ENCODE assay signal across 10 cellular contexts in the genomic region with DNA sequence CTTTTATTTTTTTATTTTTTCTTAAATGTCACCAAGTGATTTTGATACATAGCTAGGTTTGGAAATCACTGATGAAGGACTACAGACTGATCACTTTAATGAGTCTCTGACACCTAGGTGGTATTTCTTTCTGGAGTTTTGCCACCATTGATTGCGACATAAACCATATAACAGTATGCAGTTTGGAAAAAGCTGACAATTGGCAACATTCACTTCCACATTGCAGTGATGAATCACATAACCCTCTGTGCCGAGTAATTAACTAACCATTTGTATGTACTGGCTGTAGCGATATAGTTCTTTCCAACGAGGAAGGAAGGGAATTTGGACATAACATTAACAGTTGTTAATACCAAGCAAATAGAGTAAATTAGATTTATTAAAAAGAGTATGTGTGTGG.
DNase-seq lines count a peak whose midpoint lies in the region; ATAC-seq and TF ChIP-seq lines count a peak whose summit lies in the region.
"Had no signal": no experiment of that assay in that cellular context is flagged by ENCODE, and none has a peak within 500 bp of the region (broad histone marks: within the 10 kb centered on the region; RNA-seq: fewer than 3 reads in every experiment).

No MANE protein-coding gene starts in this region.

- no peaks in the 10 kb centered on the region for H3K9me3 Mint-ChIP-seq in osteocyte (ENCODE audit: unreplicated experiment)

- H3K36me3 Mint-ChIP-seq in osteocyte (ENCODE audit: unreplicated experiment), result no peaks in the 10 kb centered on the region

- H3K79me2 ChIP-seq in hepatocyte, result no peaks in the 10 kb centered on the region

- H3K9me3 ChIP-seq in hepatocyte (ENCODE audit: low read depth), result no peaks in the 10 kb centered on the region

- H3K4me3 Mint-ChIP-seq in osteocyte (ENCODE audit: unreplicated experiment), result no peak overlapping the region

- TF ChIP-seq CTCF in omental fat pad (IDR thresholded peaks at IDR 0.05) (no peak), hepatocyte (IDR thresholded peaks at IDR 0.05; ENCODE audit: poor library complexity) (no peak), osteocyte (IDR thresholded peaks at IDR 0.05) (no peak)

- H3K27me3 Mint-ChIP-seq in osteocyte (ENCODE audit: unreplicated experiment), result no peaks in the 10 kb centered on the region

- DNase-seq in EL (peak; percentile 51), NOMO-1 (lab: John Stamatoyannopoulos, UW; ENCODE audit: unreplicated experiment in 2 of 2) (peak; percentile 39 to 88), epithelial cell of prostate (ENCODE audit: low read depth, low spot score) (peak; percentile 24), omental fat pad (ENCODE audit: low spot score) (no peak), NCI-H2107 treated with DMSO at 0.1 percent for 48 hours (lab: John Stamatoyannopoulos, UW; ENCODE audit: unreplicated experiment) (no peak), hepatocyte (ENCODE audit: low spot score) (no peak), osteocyte (ENCODE audit: extremely low spot score, unreplicated experiment) (no peak)
- DNase-seq in stimulated activated CD4-positive, alpha-beta T cell treated with anti-CD3 and anti-CD28 coated beads, Interleukin-4, amount 100 ng/mL, for 1 hour, result no peak
- DNase-seq: activated gamma-delta T cell treated with Interleukin-2 at 50 U/mL for 16 hours, NCI-H1092 treated with DMSO at 0.1 percent for 48 hours had no signal

- no peaks in the 10 kb centered on the region for H3K4me1 Mint-ChIP-seq in osteocyte (ENCODE audit: unreplicated experiment)

- H3K36me3 ChIP-seq in hepatocyte (replicated peaks; ENCODE audit: insufficient read depth, low read depth), result no peaks in the 10 kb centered on the region

- no peaks in the 10 kb centered on the region for H4K20me1 ChIP-seq in hepatocyte (ENCODE audit: insufficient read depth, poor library complexity, severe bottlenecking)

- H3K27ac ChIP-seq in epithelial cell of prostate (no peak overlapping the region), hepatocyte (no peak overlapping the region)

- no peak overlapping the region for H3K27ac Mint-ChIP-seq in osteocyte (ENCODE audit: unreplicated experiment)

- H3K4me1 ChIP-seq in hepatocyte (ENCODE audit: insufficient read depth), result no peaks in the 10 kb centered on the region

- H3K27me3 ChIP-seq in hepatocyte, result no peaks in the 10 kb centered on the region

- WGBS in hepatocyte (ENCODE audit: low lambda C conversion rate, missing lambda C conversion rate), result 90% methylated on average over 4 of the region's 4 CpGs

- H3K9me2 ChIP-seq in hepatocyte (replicated peaks; ENCODE audit: insufficient read depth), result no peaks in the 10 kb centered on the region

- no peak overlapping the region for H3K4me2 ChIP-seq in hepatocyte

- no peak overlapping the region for H2AFZ ChIP-seq in hepatocyte

- H3K4me3 ChIP-seq in hepatocyte, result no peak overlapping the region

- ATAC-seq in omental fat pad (ENCODE audit: low FRiP score), result peak; percentile 78

Comparison
In these comparisons a context has a peak if more than half of its experiments do, and no peak if none do; other contexts are left out.
1. DNase-seq: peak in EL (single experiment), NOMO-1 (2 of 2) and epithelial cell of prostate (single experiment); none in omental fat pad (single experiment), NCI-H2107 treated with DMSO at 0.1 percent for 48 hours (single experiment), hepatocyte (single experiment), stimulated activated CD4-positive, alpha-beta T cell treated with anti-CD3 and anti-CD28 coated beads, Interleukin-4, amount 100 ng/mL, for 1 hour (single experiment) and osteocyte (single experiment).